In the genomic region with DNA sequence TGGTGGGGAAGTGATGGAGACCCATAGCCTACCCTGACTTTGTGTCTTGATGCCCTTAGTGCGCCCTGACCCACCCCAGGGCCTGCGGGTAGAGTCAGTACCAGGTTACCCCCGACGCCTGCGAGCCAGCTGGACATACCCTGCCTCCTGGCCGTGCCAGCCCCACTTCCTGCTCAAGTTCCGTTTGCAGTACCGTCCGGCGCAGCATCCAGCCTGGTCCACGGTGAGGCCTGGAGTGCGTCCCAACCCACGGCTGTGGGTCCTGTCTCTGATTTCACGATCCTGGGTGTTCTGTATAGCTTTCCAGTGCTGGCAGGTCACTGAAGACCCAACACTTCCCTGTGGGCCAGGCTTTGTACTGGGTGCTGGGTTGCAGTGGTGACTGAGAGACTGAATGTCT, we compare ENCODE assay signal across 2 cellular contexts.
TF ChIP-seq lines count a peak whose summit lies in the region.

No MANE protein-coding gene starts in this region.

TF ChIP-seq in IMR-90, 13 proteins besides CTCF, POLR2A, EP300 and RAD21:
- TF ChIP-seq, protein P1, sequence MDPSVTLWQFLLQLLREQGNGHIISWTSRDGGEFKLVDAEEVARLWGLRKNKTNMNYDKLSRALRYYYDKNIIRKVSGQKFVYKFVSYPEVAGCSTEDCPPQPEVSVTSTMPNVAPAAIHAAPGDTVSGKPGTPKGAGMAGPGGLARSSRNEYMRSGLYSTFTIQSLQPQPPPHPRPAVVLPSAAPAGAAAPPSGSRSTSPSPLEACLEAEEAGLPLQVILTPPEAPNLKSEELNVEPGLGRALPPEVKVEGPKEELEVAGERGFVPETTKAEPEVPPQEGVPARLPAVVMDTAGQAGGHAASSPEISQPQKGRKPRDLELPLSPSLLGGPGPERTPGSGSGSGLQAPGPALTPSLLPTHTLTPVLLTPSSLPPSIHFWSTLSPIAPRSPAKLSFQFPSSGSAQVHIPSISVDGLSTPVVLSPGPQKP (IDR thresholded peaks at IDR 0.05; ENCODE audit: borderline replicate concordance, low read depth, low read length): no peak
- no peak for TF ChIP-seq CEBPB (IDR thresholded peaks at IDR 0.05; ENCODE audit: low read depth, low read length)
- no peak for TF ChIP-seq RCOR1 (IDR thresholded peaks at IDR 0.05; ENCODE audit: insufficient replicate concordance, low read length)
- TF ChIP-seq, protein P2, sequence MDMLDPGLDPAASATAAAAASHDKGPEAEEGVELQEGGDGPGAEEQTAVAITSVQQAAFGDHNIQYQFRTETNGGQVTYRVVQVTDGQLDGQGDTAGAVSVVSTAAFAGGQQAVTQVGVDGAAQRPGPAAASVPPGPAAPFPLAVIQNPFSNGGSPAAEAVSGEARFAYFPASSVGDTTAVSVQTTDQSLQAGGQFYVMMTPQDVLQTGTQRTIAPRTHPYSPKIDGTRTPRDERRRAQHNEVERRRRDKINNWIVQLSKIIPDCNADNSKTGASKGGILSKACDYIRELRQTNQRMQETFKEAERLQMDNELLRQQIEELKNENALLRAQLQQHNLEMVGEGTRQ (IDR thresholded peaks at IDR 0.05; ENCODE audit: low read depth, low read length): no peak
- TF ChIP-seq FOS (IDR thresholded peaks at IDR 0.05; ENCODE audit: low read depth, low read length): no peak
- TF ChIP-seq MAFK (IDR thresholded peaks at IDR 0.05; ENCODE audit: low read depth, low read length): no peak
- TF ChIP-seq MXI1 (IDR thresholded peaks at IDR 0.05; ENCODE audit: borderline replicate concordance, low read depth, low read length): no peak
- no peak for TF ChIP-seq NFE2L2 (IDR thresholded peaks at IDR 0.05; ENCODE audit: low read depth, low read length)

TF ChIP-seq in HEK293T, 16 proteins besides CTCF, POLR2A, EP300 and RAD21:
- TF ChIP-seq LEF1 (IDR thresholded peaks at IDR 0.05; ENCODE audit: borderline replicate concordance) (no peak), BHLHE40 (IDR thresholded peaks at IDR 0.05; ENCODE audit: borderline replicate concordance) (no peak), ELF4 (IDR thresholded peaks at IDR 0.05) (no peak), CTBP1 (IDR thresholded peaks at IDR 0.05; ENCODE audit: borderline replicate concordance) (no peak), ZNF384 (IDR thresholded peaks at IDR 0.05) (no peak), SUZ12 (IDR thresholded peaks at IDR 0.05) (no peak), HDGF (IDR thresholded peaks at IDR 0.05; ENCODE audit: borderline replicate concordance) (no peak), FOXM1 (IDR thresholded peaks at IDR 0.05; ENCODE audit: borderline replicate concordance) (no peak), NFRKB (IDR thresholded peaks at IDR 0.05) (no peak)
